In the genomic region with DNA sequence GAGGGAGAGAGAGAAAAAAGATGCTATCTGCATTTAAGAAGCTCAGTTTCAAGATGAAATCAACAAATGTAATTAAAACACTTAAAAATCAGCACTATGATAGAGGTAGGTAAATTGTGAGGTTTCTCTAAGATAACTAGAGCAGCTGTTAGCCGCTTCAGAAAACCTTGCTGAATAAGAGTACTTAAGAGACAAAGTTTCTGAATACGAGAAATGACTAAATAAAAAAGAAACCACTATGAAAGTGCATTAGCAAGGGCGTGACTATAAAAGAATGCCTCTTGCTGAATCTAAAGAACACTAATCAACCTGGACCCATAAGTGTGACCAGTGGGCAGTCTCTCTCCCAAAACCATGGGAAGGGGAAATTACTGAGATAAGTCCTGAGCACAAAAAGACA, we compare ENCODE assay signal across 17 cellular contexts. TPM values are rescaled to one million over a fixed set of nuclear protein-coding genes. Genes with fewer than 3 reads are reported as not detected.
DNase-seq lines count a peak whose midpoint lies in the region; ATAC-seq and TF ChIP-seq lines count a peak whose summit lies in the region.
"Had no signal": no experiment of that assay in that cellular context is flagged by ENCODE, and none has a peak within 500 bp of the region (broad histone marks: within the 10 kb centered on the region; RNA-seq: fewer than 3 reads in every experiment).

No MANE protein-coding gene starts in this region.

- intact Hi-C loops in OCI-LY7 (cut with micrococcal nuclease; ENCODE audit: unreplicated experiment) = loop anchor here (5.0 kb wide), 1 partner anchor 246 kb away; a partner anchor contains a TSS
- intact Hi-C loops in prostate gland (cut with DNase I) = no loop called here

- H3K4me1 ChIP-seq in OCI-LY7 (ENCODE audit: insufficient read depth, low read length, poor library complexity, severe bottlenecking) = peaks cover 55% of the 10 kb centered on the region
- H3K4me1 ChIP-seq in prostate gland (replicated peaks) = no peaks in the 10 kb centered on the region
- H3K4me1 ChIP-seq: testis had no signal

- no peaks in the 10 kb centered on the region for H3K4me1 Mint-ChIP-seq in activated T-cell treated with anti-CD3 and anti-CD28 coated beads, Interleukin-2, amount 50 U/mL, for 4 hours (ENCODE audit: low read depth)
- H3K4me1 Mint-ChIP-seq: neural crest cell had no signal

- H3K9me2 ChIP-seq in OCI-LY7 (ENCODE audit: insufficient read depth, low read length) = no peaks in the 10 kb centered on the region

- H3K27ac ChIP-seq in OCI-LY7 (ENCODE audit: low read depth, low read length, poor library complexity, severe bottlenecking) (peak overlapping the region; percentile 91), RWPE1 (no peak overlapping the region), prostate gland (no peak overlapping the region)
- H3K27ac ChIP-seq: coronary artery, epithelial cell of prostate, testis had no signal

- H4K20me1 ChIP-seq in OCI-LY7 (ENCODE audit: insufficient read depth, low read length) = no peaks in the 10 kb centered on the region

- no peaks in the 10 kb centered on the region for H3K9me3 ChIP-seq in OCI-LY7 (ENCODE audit: low read length)
- H3K9me3 ChIP-seq in prostate gland = no peaks in the 10 kb centered on the region
- H3K9me3 ChIP-seq: testis had no signal

- H3K4me3 Mint-ChIP-seq in activated T-cell treated with anti-CD3 and anti-CD28 coated beads, Interleukin-2, amount 50 U/mL, for 4 hours = no peak overlapping the region
- H3K4me3 Mint-ChIP-seq: activated CD8-positive, alpha-beta T cell treated with anti-CD3 and anti-CD28 coated beads, Interleukin-2, amount 10 ng/mL, durations not matched to agents 7 days and 5 days; HFFc6; neural crest cell had no signal

- H3K36me3 ChIP-seq in OCI-LY7 (ENCODE audit: insufficient read depth, low read length) (peaks cover 92% of the 10 kb centered on the region), prostate gland (peaks cover 0 to 3% of the 10 kb centered on the region in 2 donors)

- TF ChIP-seq CTCF in GM12865 (IDR thresholded peaks at IDR 0.05; ENCODE audit: insufficient read depth, low read depth, low read length, missing control alignments) (no peak), OCI-LY7 (conservative IDR thresholded peaks at IDR 0.05; ENCODE audit: low read length) (no peak), RWPE1 (conservative IDR thresholded peaks at IDR 0.05; ENCODE audit: low read depth) (no peak), prostate gland (IDR thresholded peaks at IDR 0.05) (no peak)

- peaks cover 28% of the 10 kb centered on the region; the same call in 1 of the 2 replicates for H3K79me2 ChIP-seq in OCI-LY7 (ENCODE audit: insufficient read depth, low read depth, low read length)

- no peaks in the 10 kb centered on the region for H3K27me3 ChIP-seq in prostate gland (replicated peaks; ENCODE audit: insufficient read depth)
- H3K27me3 ChIP-seq: testis had no signal

- peaks cover 44% of the 10 kb centered on the region for H3K36me3 Mint-ChIP-seq in activated T-cell treated with anti-CD3 and anti-CD28 coated beads, Interleukin-2, amount 50 U/mL, for 4 hours (ENCODE audit: insufficient read depth)

- H3K4me3 ChIP-seq in GM12865 (ENCODE audit: low read depth, low read length) (no peak overlapping the region), OCI-LY7 (ENCODE audit: low read depth, low read length, poor library complexity, severe bottlenecking) (peak overlapping the region; percentile 49), prostate gland (no peak overlapping the region)
- H3K4me3 ChIP-seq: coronary artery, testis had no signal

- CTCF ChIA-PET in OCI-LY7 (lab: Charles Lee; ENCODE audit: unreplicated experiment) (interaction anchor here (0.6 to 1.4 kb wide), 3 partner anchors 8 to 16 kb away, joined by 3 to 4 read pairs (median 3); no protein-coding TSS in a partner anchor), RWPE1 (lab: Yijun Ruan, JAX) (no interaction called here)

- peak overlapping the region; percentile 67 for H3K4me2 ChIP-seq in OCI-LY7 (ENCODE audit: low read length)

- BruUV-seq in OCI-LY7 (replicated peaks; lab: Mats Ljungman, UMichigan) = no TSS peak

- DNase-seq in GM12865 (ENCODE audit: low read depth) = peak; percentile 13
- peak; percentile 21 for DNase-seq in OCI-LY7 (ENCODE audit: low spot score)
- DNase-seq in RWPE1 (ENCODE audit: low spot score) = no peak
- DNase-seq in prostate gland (ENCODE audit: low spot score) = no peak
- DNase-seq in NCI-H2171 (lab: John Stamatoyannopoulos, UW) = no peak
- DNase-seq in activated T-cell treated with anti-CD3 and anti-CD28 coated beads, Interleukin-2, amount 50 U/mL, for 4 hours = no peak
- DNase-seq: activated CD8-positive, alpha-beta T cell treated with anti-CD3 and anti-CD28 coated beads, Interleukin-2, amount 10 ng/mL, durations not matched to agents 7 days and 5 days; HFFc6; KBM-7; mammary epithelial cell; NCI-H1436; testis had no signal

- no peaks in the 10 kb centered on the region for H3K27me3 Mint-ChIP-seq in activated T-cell treated with anti-CD3 and anti-CD28 coated beads, Interleukin-2, amount 50 U/mL, for 4 hours (ENCODE audit: low read depth)

- WGBS in prostate gland = 94% methylated on average over 3 of the region's 3 CpGs

- POLR2A ChIA-PET in OCI-LY7 (lab: Charles Lee) = interaction anchor here (0.5 to 8.4 kb wide), 12 partner anchors 9 to 1485 kb away, joined by 3 to 178 read pairs (median 6); a partner anchor contains a TSS
- POLR2A ChIA-PET in RWPE1 (lab: Yijun Ruan, JAX; ENCODE audit: low non-redundant PET) = no interaction called here

- H3K9me3 Mint-ChIP-seq in activated T-cell treated with anti-CD3 and anti-CD28 coated beads, Interleukin-2, amount 50 U/mL, for 4 hours = no peaks in the 10 kb centered on the region
- H3K9me3 Mint-ChIP-seq: HFFc6, neural crest cell had no signal

- peak overlapping the region; percentile 16; the same call in 1 of the 2 replicates for H2AFZ ChIP-seq in OCI-LY7 (ENCODE audit: low read length)

- ATAC-seq in GM19328 (IDR thresholded peaks at IDR 0.05; ENCODE audit: unreplicated experiment) = peak; percentile 55
- ATAC-seq in HG03025 (IDR thresholded peaks at IDR 0.05; ENCODE audit: low FRiP score, unreplicated experiment) = peak; percentile 47
- ATAC-seq in activated T-cell treated with anti-CD3 and anti-CD28 coated beads, Interleukin-2, amount 50 U/mL, for 4 hours = no peak
- ATAC-seq: activated CD8-positive, alpha-beta T cell treated with anti-CD3 and anti-CD28 coated beads, Interleukin-2, amount 10 ng/mL, durations not matched to agents 7 days and 5 days had no signal

- no peak for TF ChIP-seq POLR2A in prostate gland (IDR thresholded peaks at IDR 0.05)

RNA-seq across cellular contexts. Expression of a gene that starts 41.8 kb away (rescaled TPM):
- total RNA-seq in OCI-LY7 (2014; rRNA removed; shearing (Covaris generic)) = 77.5 and 108 TPM in 2 replicates
- total RNA-seq in OCI-LY7 (2022) = 94.3 and 100 TPM in 2 replicates
- 10 to 100 TPM; 16.2 to 17.9 TPM for total RNA-seq in prostate gland
- total RNA-seq in activated T-cell treated with anti-CD3 and anti-CD28 coated beads, Interleukin-2, amount 50 U/mL, for 4 hours = 10 to 100 TPM; 37.8 to 43.4 (median 40.3) TPM

RNA-seq across cellular contexts. Expression of a gene that starts 41.9 kb away (rescaled TPM):
- 66.3 and 78.1 TPM in 2 replicates for total RNA-seq in OCI-LY7 (2014; rRNA removed; shearing (Covaris generic))
- total RNA-seq in OCI-LY7 (2022) (131 and 132 TPM in 2 replicates), prostate gland (10 to 100 TPM; 35.6 to 37.8 TPM)
- 10 to 100 TPM in 1 of 3 donors, 1 to 10 TPM in 2; 8.6 to 13.8 (median 9.6) TPM for total RNA-seq in activated T-cell treated with anti-CD3 and anti-CD28 coated beads, Interleukin-2, amount 50 U/mL, for 4 hours

RNA-seq across cellular contexts. Expression of a gene that starts 43.5 kb away (rescaled TPM):
- 11.5 and 15.4 TPM in 2 replicates for total RNA-seq in OCI-LY7 (2014; rRNA removed; shearing (Covaris generic))
- total RNA-seq in OCI-LY7 (2022) (30.3 and 32.1 TPM in 2 replicates), prostate gland (100 to 1,000 TPM in 1 of 2 donors, 10 to 100 TPM in 1; 80.3 to 102 TPM)
- 10 to 100 TPM; 11.3 to 11.8 (median 11.3) TPM for total RNA-seq in activated T-cell treated with anti-CD3 and anti-CD28 coated beads, Interleukin-2, amount 50 U/mL, for 4 hours

Comparison
In these comparisons a context has a peak if more than half of its experiments do, and no peak if none do; other contexts are left out.
1. DNase-seq: peak in GM12865 (single experiment) and OCI-LY7 (single experiment); none in RWPE1 (single experiment), prostate gland (single experiment), NCI-H2171 (single experiment) and activated T-cell treated with anti-CD3 and anti-CD28 coated beads, Interleukin-2, amount 50 U/mL, for 4 hours (single experiment).
2. ATAC-seq: peak in GM19328 (single experiment) and HG03025 (single experiment); none in activated T-cell treated with anti-CD3 and anti-CD28 coated beads, Interleukin-2, amount 50 U/mL, for 4 hours (0 of 2).